ENCODE assay signal across 14 cellular contexts in genomic region chr4:150491132-150492049, GRCh38.
"Had no signal": no experiment of that assay in that cellular context is flagged by ENCODE, and none has a peak within 500 bp of the region (broad histone marks: within the 10 kb centered on the region; RNA-seq: fewer than 3 reads in every experiment).

No MANE protein-coding gene starts in this region.

- H3K36me3 ChIP-seq: left lung, thoracic aorta had no signal

- ATAC-seq: activated CD8-positive, alpha-beta memory T cell treated with anti-CD3 and anti-CD28 coated beads, Interleukin-2, amount 10 ng/mL, durations not matched to agents 7 days and 5 days; body of pancreas; effector memory CD8-positive, alpha-beta T cell; left lung; sciatic nerve; stimulated activated naive B cell treated with anti-CD40 and anti-IgM and Interleukin-4, amounts not matched to agents 10 μg/mL and 1 μg/mL and 100 μg/mL, for 72 hours had no signal

- H3K9me3 ChIP-seq: body of pancreas, left lung, thoracic aorta had no signal

- H3K4me1 ChIP-seq: body of pancreas, left lung had no signal

- H3K4me3 ChIP-seq: body of pancreas, left lung, thoracic aorta had no signal

- H3K27me3 ChIP-seq: body of pancreas, left lung had no signal

- H3K27ac ChIP-seq: body of pancreas, epithelial cell of prostate, left lung, thoracic aorta had no signal

- DNase-seq: activated CD4-positive, alpha-beta memory T cell treated with anti-CD3 and anti-CD28 coated beads for 36 hours; activated CD8-positive, alpha-beta memory T cell treated with anti-CD3 and anti-CD28 coated beads, Interleukin-2, amount 10 ng/mL, durations not matched to agents 7 days and 5 days; activated naive CD4-positive, alpha-beta T cell treated with anti-CD3 and anti-CD28 coated beads for 36 hours; body of pancreas; effector memory CD8-positive, alpha-beta T cell; foreskin fibroblast; left lung; mammary epithelial cell; nephron progenitor cell; stimulated activated CD4-positive, alpha-beta T cell treated with anti-CD3 and anti-CD28 coated beads, Interleukin-4, amount 100 ng/mL, for 4 hours; stimulated activated naive B cell treated with anti-CD40 and anti-IgM and Interleukin-4, amounts not matched to agents 10 μg/mL and 1 μg/mL and 100 μg/mL, for 72 hours had no signal
